In genomic region chr13:98310485-98311199, GRCh38 we compare ENCODE assay signal across 22 cellular contexts.
DNase-seq lines count a peak whose midpoint lies in the region; ATAC-seq, FAIRE-seq and TF ChIP-seq lines count a peak whose summit lies in the region.
"Had no signal": no experiment of that assay in that cellular context is flagged by ENCODE, and none has a peak within 500 bp of the region (broad histone marks: within the 10 kb centered on the region; RNA-seq: fewer than 3 reads in every experiment).

No MANE protein-coding gene starts in this region.

- no peak for TF ChIP-seq EP300 in suprapubic skin (IDR thresholded peaks at IDR 0.05)

- H3K36me3 Mint-ChIP-seq in stimulated activated memory B cell treated with anti-CD40 and anti-IgM and Interleukin-4, amounts not matched to agents 10 μg/mL and 1 μg/mL and 100 μg/mL, for 72 hours: no peaks in the 10 kb centered on the region
- H3K36me3 Mint-ChIP-seq: activated naive CD4-positive, alpha-beta T cell treated with anti-CD3 and anti-CD28 coated beads, Interleukin-2, amount 50 U/mL, for 24 hours; CD8-positive, alpha-beta memory T cell; naive thymus-derived CD8-positive, alpha-beta T cell had no signal

- intact Hi-C loops in kidney (cut with DNase I): no loop called here

- DNase-seq in kidney (no peak), mucosa of gallbladder (ENCODE audit: low spot score) (peak; percentile 34), suprapubic skin (ENCODE audit: low spot score in 2 of 2) (no peak), iPS-NIHi11 (ENCODE audit: low spot score) (no peak)
- DNase-seq: activated T-cell treated with anti-CD3 and anti-CD28 coated beads, Interleukin-2, amount 50 U/mL, for 48 hours; anterior cingulate cortex; caudate nucleus; CD8-positive, alpha-beta memory T cell; DMS79; dorsolateral prefrontal cortex; foreskin keratinocyte; naive thymus-derived CD8-positive, alpha-beta T cell; NCI-H1436; NCI-H2107; NCI-H510A treated with DMSO at 0.1 percent for 48 hours; SIG-M5; stimulated activated CD4-positive, alpha-beta T cell treated with anti-CD3 and anti-CD28 coated beads, Interleukin-1b, Interleukin-23, amount 100 ng/mL, for 48 hours had no signal

- H3K9me3 Mint-ChIP-seq in stimulated activated memory B cell treated with anti-CD40 and anti-IgM and Interleukin-4, amounts not matched to agents 10 μg/mL and 1 μg/mL and 100 μg/mL, for 72 hours: peaks cover 3% of the 10 kb centered on the region
- H3K9me3 Mint-ChIP-seq: activated naive CD4-positive, alpha-beta T cell treated with anti-CD3 and anti-CD28 coated beads, Interleukin-2, amount 50 U/mL, for 24 hours; naive thymus-derived CD8-positive, alpha-beta T cell had no signal

- peaks cover 26 to 51% of the 10 kb centered on the region in 2 donors for H3K4me1 ChIP-seq in kidney (ENCODE audit: control insufficient read depth in 1 of 2, insufficient read depth in 1 of 2, low read depth in 1 of 2, low read length in 2 of 2)
- H3K4me1 ChIP-seq in suprapubic skin: peaks cover 6% of the 10 kb centered on the region
- H3K4me1 ChIP-seq: foreskin keratinocyte, prostate gland had no signal

- no peak overlapping the region for H3K27ac Mint-ChIP-seq in stimulated activated memory B cell treated with anti-CD40 and anti-IgM and Interleukin-4, amounts not matched to agents 10 μg/mL and 1 μg/mL and 100 μg/mL, for 72 hours
- H3K27ac Mint-ChIP-seq: activated naive CD4-positive, alpha-beta T cell treated with anti-CD3 and anti-CD28 coated beads, Interleukin-2, amount 50 U/mL, for 24 hours; CD8-positive, alpha-beta memory T cell had no signal

- TF ChIP-seq CTCF in VCaP (conservative IDR thresholded peaks at IDR 0.05) (no peak), kidney (IDR thresholded peaks at IDR 0.05; ENCODE audit: borderline replicate concordance, extremely low read depth, insufficient read depth) (no peak), suprapubic skin (IDR thresholded peaks at IDR 0.05) (no peak)

- peaks cover 4% of the 10 kb centered on the region for H3K27me3 Mint-ChIP-seq in stimulated activated memory B cell treated with anti-CD40 and anti-IgM and Interleukin-4, amounts not matched to agents 10 μg/mL and 1 μg/mL and 100 μg/mL, for 72 hours
- H3K27me3 Mint-ChIP-seq: activated naive CD4-positive, alpha-beta T cell treated with anti-CD3 and anti-CD28 coated beads, Interleukin-2, amount 50 U/mL, for 24 hours had no signal

- 88% methylated on average over 2 of the region's 2 CpGs for WGBS in suprapubic skin

- peak; percentile 94 for FAIRE-seq in kidney (lab: Jason Lieb, UNC)

- no peaks in the 10 kb centered on the region for H3K9me3 ChIP-seq in kidney (ENCODE audit: control insufficient read depth in 1 of 2, low read length in 2 of 2)
- no peaks in the 10 kb centered on the region for H3K9me3 ChIP-seq in suprapubic skin
- H3K9me3 ChIP-seq: prostate gland had no signal

- H3K4me3 Mint-ChIP-seq in stimulated activated memory B cell treated with anti-CD40 and anti-IgM and Interleukin-4, amounts not matched to agents 10 μg/mL and 1 μg/mL and 100 μg/mL, for 72 hours: no peak overlapping the region
- H3K4me3 Mint-ChIP-seq: activated naive CD4-positive, alpha-beta T cell treated with anti-CD3 and anti-CD28 coated beads, Interleukin-2, amount 50 U/mL, for 24 hours; naive thymus-derived CD8-positive, alpha-beta T cell had no signal

- ATAC-seq in GM21528 (IDR thresholded peaks at IDR 0.05; ENCODE audit: low FRiP score, unreplicated experiment): no peak
- no peak for ATAC-seq in stimulated activated memory B cell treated with anti-CD40 and anti-IgM and Interleukin-4, amounts not matched to agents 10 μg/mL and 1 μg/mL and 100 μg/mL, for 72 hours
- ATAC-seq: foreskin keratinocyte; naive thymus-derived CD8-positive, alpha-beta T cell had no signal

- H3K9ac ChIP-seq in kidney (ENCODE audit: low read length in 2 of 2): peak overlapping the region in 1 of 2 donors; percentile 34

- H3K36me3 ChIP-seq in kidney (ENCODE audit: control insufficient read depth in 1 of 2, insufficient read depth in 2 of 2, low read length in 2 of 2) (no peaks in the 10 kb centered on the region), suprapubic skin (no peaks in the 10 kb centered on the region)
- H3K36me3 ChIP-seq: prostate gland had no signal

- H3K27me3 ChIP-seq in suprapubic skin: no peaks in the 10 kb centered on the region
- H3K27me3 ChIP-seq: foreskin keratinocyte had no signal

- H3K4me3 ChIP-seq in kidney (ENCODE audit: low read length in 2 of 2) (no peak overlapping the region), suprapubic skin (no peak overlapping the region)
- H3K4me3 ChIP-seq: dorsolateral prefrontal cortex, prostate gland had no signal

- no peaks in the 10 kb centered on the region for H3K4me1 Mint-ChIP-seq in stimulated activated memory B cell treated with anti-CD40 and anti-IgM and Interleukin-4, amounts not matched to agents 10 μg/mL and 1 μg/mL and 100 μg/mL, for 72 hours
- H3K4me1 Mint-ChIP-seq: activated naive CD4-positive, alpha-beta T cell treated with anti-CD3 and anti-CD28 coated beads, Interleukin-2, amount 50 U/mL, for 24 hours; CD8-positive, alpha-beta memory T cell; naive thymus-derived CD8-positive, alpha-beta T cell had no signal

- TF ChIP-seq POLR2A in suprapubic skin (IDR thresholded peaks at IDR 0.05): no peak

- H3K27ac ChIP-seq in VCaP: peak overlapping the region; percentile 56
- peak overlapping the region; percentile 85 to 89 for H3K27ac ChIP-seq in kidney (ENCODE audit: low read depth in 2 of 2, low read length in 2 of 2)
- no peak overlapping the region for H3K27ac ChIP-seq in suprapubic skin
- H3K27ac ChIP-seq: foreskin keratinocyte, prostate gland had no signal
